Comparison of ENCODE assay signal across 8 cellular contexts in genomic region chr12:79932393-79932792, GRCh38. TPM values are rescaled to one million over a fixed set of nuclear protein-coding genes. Genes with fewer than 3 reads are reported as not detected.
DNase-seq lines count a peak whose midpoint lies in the region; ATAC-seq and TF ChIP-seq lines count a peak whose summit lies in the region.

No MANE protein-coding gene starts in this region.

- peaks cover 20% of the 10 kb centered on the region for H3K27me3 Mint-ChIP-seq in brain

- no peaks in the 10 kb centered on the region for H3K27me3 ChIP-seq in HUES64 (ENCODE audit: insufficient read depth, low read length)
- H3K27me3 ChIP-seq in muscle layer of colon (ENCODE audit: control insufficient read depth in 1 of 2, insufficient read depth in 2 of 2, low read length in 2 of 2) = no peaks in the 10 kb centered on the region

- H3K27ac ChIP-seq in HUES64 (ENCODE audit: low read depth, low read length) = no peak overlapping the region
- peak overlapping the region; percentile 99 for H3K27ac ChIP-seq in muscle layer of colon (ENCODE audit: low read depth, low read length)

- ATAC-seq in GM19467 (IDR thresholded peaks at IDR 0.05; ENCODE audit: unreplicated experiment) = no peak
- no peak for ATAC-seq in HG03469 (IDR thresholded peaks at IDR 0.05; ENCODE audit: unreplicated experiment)
- ATAC-seq in HG03280 (IDR thresholded peaks at IDR 0.05; ENCODE audit: unreplicated experiment) = no peak

- H3K9me3 ChIP-seq in HUES64 (ENCODE audit: insufficient read depth, low read depth, low read length) (no peaks in the 10 kb centered on the region), muscle layer of colon (ENCODE audit: low read length) (no peaks in the 10 kb centered on the region)

- peaks cover 18% of the 10 kb centered on the region for H3K36me3 Mint-ChIP-seq in brain

- H3K36me3 ChIP-seq in HUES64 (ENCODE audit: insufficient read depth, low read length) (no peaks in the 10 kb centered on the region), muscle layer of colon (ENCODE audit: insufficient read depth, low read length) (no peaks in the 10 kb centered on the region)

- WGBS in HUES64 = 79% methylated on average over 4 of the region's 5 CpGs

- peak overlapping the region in 4 of 5 experiments; percentile 65 to 97 (median 95) for H3K27ac Mint-ChIP-seq in brain

- H3K4me3 ChIP-seq in AG04449 (ENCODE audit: low read depth, low read length) = peak overlapping the region; percentile 92
- peak overlapping the region; percentile 100 for H3K4me3 ChIP-seq in HUES64 (ENCODE audit: low read length)
- peak overlapping the region; percentile 16 to 94 for H3K4me3 ChIP-seq in muscle layer of colon (ENCODE audit: low read depth in 1 of 2, low read length in 2 of 2)

- H3K9me3 Mint-ChIP-seq in brain = peaks cover 0 to 11% (median 3%) of the 10 kb centered on the region in 5 experiments

- DNase-seq in AG04449 (ENCODE audit: low read depth, low spot score) (no peak), anterior cingulate cortex (lab: John Stamatoyannopoulos, UW) (no peak)

- CTCF ChIA-PET in AG04449 (lab: Yijun Ruan, JAX) = interaction anchor here (0.9 to 1.5 kb wide), 3 partner anchors 16 to 255 kb away, joined by 3 to 6 read pairs (median 3); no protein-coding TSS in a partner anchor

- peaks cover 71% of the 10 kb centered on the region for H3K4me1 Mint-ChIP-seq in brain

- no peak overlapping the region; the same call in 1 of the 2 replicates for H3K9ac ChIP-seq in HUES64 (ENCODE audit: low read depth, low read length)
- peak overlapping the region; percentile 100 for H3K9ac ChIP-seq in muscle layer of colon (ENCODE audit: low read length)

- POLR2A ChIA-PET in AG04449 (lab: Yijun Ruan, JAX) = interaction anchor here (0.6 kb wide), 1 partner anchor 94 kb away, joined by 3 read pairs; no protein-coding TSS in a partner anchor

- TF ChIP-seq CTCF in AG04449 (IDR thresholded peaks at IDR 0.05; ENCODE audit: insufficient read depth, low read length, missing control alignments) (no peak), brain (conservative IDR thresholded peaks at IDR 0.05) (no peak)

- peaks cover 33% of the 10 kb centered on the region for H3K4me1 ChIP-seq in HUES64 (ENCODE audit: insufficient read depth, low read length)
- peaks cover 15% of the 10 kb centered on the region for H3K4me1 ChIP-seq in muscle layer of colon (ENCODE audit: insufficient read depth, low read length)

- H3K4me3 Mint-ChIP-seq in brain = peak overlapping the region; percentile 86 to 97 (median 88)

RNA-seq across cellular contexts. Expression of gene PPP1R12A, which starts 2.5 kb away (rescaled TPM):
- 43.6 TPM for polyA plus RNA-seq in HUES64 (2013, experiment 1 of 2)
- 44.9 TPM for polyA plus RNA-seq in HUES64 (2013, experiment 2 of 2)
- polyA plus RNA-seq in brain (ENCODE audit: insufficient read depth, low read depth, low replicate concordance) = 10.8 TPM
